16 cellular contexts compared by ENCODE assay signal in genomic region chr18:7890078-7890477, GRCh38.
DNase-seq lines count a peak whose midpoint lies in the region; ATAC-seq, FAIRE-seq and TF ChIP-seq lines count a peak whose summit lies in the region.
"Had no signal": no experiment of that assay in that cellular context is flagged by ENCODE, and none has a peak within 500 bp of the region (broad histone marks: within the 10 kb centered on the region; RNA-seq: fewer than 3 reads in every experiment).

No MANE protein-coding gene starts in this region.

- H3K9me3 ChIP-seq in A549 = no peaks in the 10 kb centered on the region
- H3K9me3 ChIP-seq in psoas muscle = no peaks in the 10 kb centered on the region
- H3K9me3 ChIP-seq: Caco-2, HAP-1 had no signal

- no peak for TF ChIP-seq CTCF in A549 (IDR thresholded peaks at IDR 0.05)
- TF ChIP-seq CTCF in psoas muscle (IDR thresholded peaks at IDR 0.05) = no peak

- WGBS in A549 (ENCODE audit: missing lambda C conversion rate) = 85% methylated on average over 2 of the region's 2 CpGs
- 22 to 25% (median 25%) methylated on average over 2 of the region's 2 CpGs for WGBS in psoas muscle, 3 donors

- no peak for TF ChIP-seq EP300 in A549 (IDR thresholded peaks at IDR 0.05)

- no peaks in the 10 kb centered on the region for H3K36me3 ChIP-seq in psoas muscle (ENCODE audit: insufficient read depth in 1 of 2, low read depth in 1 of 2)
- H3K36me3 ChIP-seq: HAP-1 had no signal

- H3K27me3 ChIP-seq in psoas muscle (ENCODE audit: insufficient read depth in 3 of 3, low read length in 2 of 3) = no peaks in the 10 kb centered on the region

- TF ChIP-seq RAD21 in A549 (conservative IDR thresholded peaks at IDR 0.05 in 1 of 2, IDR thresholded peaks at IDR 0.05 in 1 of 2) = no peak

- POLR2A ChIA-PET in A549 (lab: Yijun Ruan, JAX) = no interaction called here

- TF ChIP-seq POLR2A in A549 (IDR thresholded peaks at IDR 0.05; ENCODE audit: low read length) = no peak

- intact Hi-C loops in psoas muscle (cut with DNase I) = no loop called here

- H3K4me3 ChIP-seq in A549 (no peak overlapping the region), psoas muscle (no peak overlapping the region)
- H3K4me3 ChIP-seq: HAP-1 had no signal

- CTCF ChIA-PET in A549 (lab: Yijun Ruan, JAX) = interaction anchor here (0.8 to 1.4 kb wide), 2 partner anchors 11 to 617 kb away, joined by 3 read pairs; no protein-coding TSS in a partner anchor

- peak overlapping the region; percentile 1 to 60; a peak in 2 of 6 replicates for H3K27ac ChIP-seq in A549
- H3K27ac ChIP-seq in psoas muscle = peak overlapping the region; percentile 56

- no peak for ATAC-seq in A549
- peak; percentile 41 to 72 (median 59) for ATAC-seq in psoas muscle
- ATAC-seq in HG03175 (IDR thresholded peaks at IDR 0.05; ENCODE audit: unreplicated experiment) = no peak
- ATAC-seq: CD8-positive, alpha-beta T cell; HepG2 had no signal

- H3K4me2 ChIP-seq in A549 = no peak overlapping the region

- no peak for FAIRE-seq in A549 (lab: Jason Lieb, UNC)
- FAIRE-seq: GM12892, H1, HepG2, HTR-8/SVneo had no signal

- H3K4me1 ChIP-seq in A549 (peaks cover 44% of the 10 kb centered on the region), psoas muscle (peaks cover 19% of the 10 kb centered on the region)
- H3K4me1 ChIP-seq: HAP-1 had no signal

- DNase-seq in A549 (ENCODE audit: low read depth in 1 of 2, low spot score in 1 of 2) = no peak
- peak; percentile 25 for DNase-seq in NCI-H2171 (lab: John Stamatoyannopoulos, UW)
- DNase-seq in fibroblast of gingiva (ENCODE audit: low read depth) = peak; percentile 14
- no peak for DNase-seq in psoas muscle
- no peak for DNase-seq in medulla oblongata (ENCODE audit: extremely low spot score)
- DNase-seq in stimulated activated CD4-positive, alpha-beta T cell treated with anti-CD3 and anti-CD28 coated beads, Interleukin-4, amount 100 ng/mL, for 4 hours = no peak
- DNase-seq: Caco-2; CD8-positive, alpha-beta T cell; DND-41; GDM1 had no signal

TF ChIP-seq in A549, 52 proteins besides CTCF, POLR2A, EP300 and RAD21:
- TF ChIP-seq ZNF302 (CRISPR knock-in tag; IDR thresholded peaks at IDR 0.05) (no peak), TP53 (CRISPR knock-in tag; IDR thresholded peaks at IDR 0.05) (no peak), GATA3 (IDR thresholded peaks at IDR 0.05; ENCODE audit: borderline replicate concordance) (no peak), PBX3 (IDR thresholded peaks at IDR 0.05) (no peak), HES2 (IDR thresholded peaks at IDR 0.05) (no peak), MAZ (IDR thresholded peaks at IDR 0.05; ENCODE audit: borderline replicate concordance, low read depth, low read length) (no peak), JUN (IDR thresholded peaks at IDR 0.05) (no peak), SREBF2 (IDR thresholded peaks at IDR 0.05) (no peak)
TF ChIP-seq in A549: peak in this region for 0.

Comparison
In these comparisons a context has a peak if more than half of its experiments do, and no peak if none do; other contexts are left out.
1. ATAC-seq: peak in psoas muscle (4 of 4); none in A549 (0 of 2) and HG03175 (single experiment).
2. DNase-seq: peak in NCI-H2171 (single experiment) and fibroblast of gingiva (single experiment); none in A549 (0 of 2), psoas muscle (0 of 2), medulla oblongata (single experiment) and stimulated activated CD4-positive, alpha-beta T cell treated with anti-CD3 and anti-CD28 coated beads, Interleukin-4, amount 100 ng/mL, for 4 hours (0 of 2).